Comparison of ENCODE assay signal across 9 cellular contexts in genomic region chr17:59370580-59371299, GRCh38. TPM values are rescaled to one million over a fixed set of nuclear protein-coding genes. Genes with fewer than 3 reads are reported as not detected.
DNase-seq lines count a peak whose midpoint lies in the region; ATAC-seq and TF ChIP-seq lines count a peak whose summit lies in the region.
"Had no signal": no experiment of that assay in that cellular context is flagged by ENCODE, and none has a peak within 500 bp of the region (broad histone marks: within the 10 kb centered on the region; RNA-seq: fewer than 3 reads in every experiment).

No MANE protein-coding gene starts in this region.

- H3K27me3 ChIP-seq in skeletal muscle tissue (ENCODE audit: control insufficient read depth in 3 of 3, insufficient read depth in 3 of 3, low read length in 3 of 3): no peaks in the 10 kb centered on the region

- no peak overlapping the region for H3K4me3 Mint-ChIP-seq in WTC11

- H3K27me3 Mint-ChIP-seq in WTC11 (ENCODE audit: low read depth): no peaks in the 10 kb centered on the region

- DNase-seq in WTC11 (ENCODE audit: low spot score) (no peak), islet precursor cell (peak; percentile 76), foreskin fibroblast (no peak), pons (ENCODE audit: low spot score) (no peak)
- DNase-seq: foreskin melanocyte had no signal

- POLR2A ChIA-PET in WTC11 (lab: Charles Lee): no interaction called here

- peak overlapping the region; percentile 37; the same call in 1 of the 2 replicates for H3K27ac Mint-ChIP-seq in WTC11

- CTCF ChIA-PET in WTC11 (lab: Charles Lee): interaction anchor here (1.1 kb wide), 1 partner anchor 41 kb away, joined by 5 read pairs; no protein-coding TSS in a partner anchor

- no peaks in the 10 kb centered on the region for H3K9me3 Mint-ChIP-seq in WTC11

- H3K4me3 ChIP-seq in skeletal muscle tissue (ENCODE audit: low read length in 3 of 3) (peak overlapping the region; percentile 63 to 70 (median 67)), foreskin fibroblast (ENCODE audit: low read depth in 1 of 2, low read length in 2 of 2) (no peak overlapping the region)

- H3K36me3 Mint-ChIP-seq in WTC11: no peaks in the 10 kb centered on the region

- H3K9ac ChIP-seq in skeletal muscle tissue (ENCODE audit: low read depth in 1 of 3, low read length in 3 of 3): peak overlapping the region; percentile 73 to 88 (median 84)

- H3K4me1 ChIP-seq in skeletal muscle tissue (ENCODE audit: control insufficient read depth in 3 of 3, insufficient read depth in 3 of 3, low read length in 3 of 3): peaks cover 95 to 98% (median 97%) of the 10 kb centered on the region in 3 donors

- TF ChIP-seq CTCF in WTC11 (IDR thresholded peaks at IDR 0.05) (no peak), foreskin fibroblast (IDR thresholded peaks at IDR 0.05; ENCODE audit: low read depth, low read length) (no peak)

- peaks cover 63% of the 10 kb centered on the region for H3K4me1 Mint-ChIP-seq in WTC11

- ATAC-seq in GM19463 (IDR thresholded peaks at IDR 0.05; ENCODE audit: unreplicated experiment) (peak; percentile 49), WTC11 (no peak), HG02938 (IDR thresholded peaks at IDR 0.05; ENCODE audit: unreplicated experiment) (no peak), GM18520 (IDR thresholded peaks at IDR 0.05; ENCODE audit: unreplicated experiment) (no peak)

- H3K36me3 ChIP-seq in skeletal muscle tissue (ENCODE audit: control insufficient read depth in 3 of 3, insufficient read depth in 3 of 3, low read length in 3 of 3): no peaks in the 10 kb centered on the region

- no peaks in the 10 kb centered on the region for H3K9me3 ChIP-seq in skeletal muscle tissue (ENCODE audit: control insufficient read depth in 3 of 3, low read length in 3 of 3)

- H3K27ac ChIP-seq in skeletal muscle tissue (ENCODE audit: low read depth, low read length): peak overlapping the region; percentile 96

TF ChIP-seq in WTC11, 78 proteins besides CTCF, POLR2A, EP300 and RAD21:
- TF ChIP-seq NFYB (CRISPR knock-in tag; conservative IDR thresholded peaks at IDR 0.05; ENCODE audit: low read depth) (no peak), ZNF423 (CRISPR knock-in tag; IDR thresholded peaks at IDR 0.05) (no peak)

RNA-seq across cellular contexts. Expression of gene YPEL2, which starts 39.3 kb away (rescaled TPM):
- 2.2 to 3.1 TPM (median 2.5 TPM) in 3 replicates for total RNA-seq in WTC11 (2021)
- 21.9 TPM for total RNA-seq in skeletal muscle tissue

Comparison
In these comparisons a context has a peak if more than half of its experiments do, and no peak if none do; other contexts are left out.
1. H3K4me3 ChIP-seq: peak in skeletal muscle tissue (3 of 3); none in foreskin fibroblast (0 of 2).